23 cellular contexts compared by ENCODE assay signal in the genomic region with DNA sequence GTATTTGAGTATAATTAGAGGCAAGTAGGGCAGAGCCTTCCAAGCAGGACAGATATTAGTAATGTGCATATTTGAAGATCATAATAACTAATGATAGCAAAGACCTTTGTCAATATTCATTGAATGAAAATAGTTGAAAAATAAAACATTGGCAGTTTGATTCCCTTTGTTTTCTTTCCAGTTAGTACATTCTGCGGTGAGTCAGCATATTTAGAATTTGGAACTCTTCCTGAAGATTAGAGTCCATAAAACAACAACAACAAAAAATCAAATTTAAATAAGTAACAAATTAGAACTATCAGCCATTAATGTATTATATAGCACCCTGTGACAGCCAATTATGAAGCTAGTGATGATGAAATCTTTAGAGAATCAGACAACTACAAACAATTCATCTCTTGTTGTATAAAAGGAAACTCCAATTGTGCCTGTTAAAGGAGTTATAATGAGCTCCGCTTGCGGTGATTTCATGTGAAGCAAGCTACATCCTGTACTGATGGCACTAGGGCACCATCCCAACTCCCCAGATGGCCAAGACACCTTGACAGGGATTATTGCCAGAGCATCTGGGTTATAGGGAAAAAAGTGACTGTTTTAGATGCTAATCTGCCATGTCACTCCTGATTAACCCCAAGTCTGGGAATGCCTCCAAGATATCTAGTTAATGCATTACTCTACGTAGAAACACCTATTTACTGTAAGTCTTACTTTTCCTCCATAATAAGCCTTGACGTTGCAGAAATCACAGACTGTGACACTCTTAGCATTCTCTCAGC. TPM values are rescaled to one million over a fixed set of nuclear protein-coding genes. Genes with fewer than 3 reads are reported as not detected.
DNase-seq lines count a peak whose midpoint lies in the region; ATAC-seq and TF ChIP-seq lines count a peak whose summit lies in the region.
"Had no signal": no experiment of that assay in that cellular context is flagged by ENCODE, and none has a peak within 500 bp of the region (broad histone marks: within the 10 kb centered on the region; RNA-seq: fewer than 3 reads in every experiment).

No MANE protein-coding gene starts in this region.

- no peak for ATAC-seq in HG02798 (IDR thresholded peaks at IDR 0.05; ENCODE audit: poor library complexity, unreplicated experiment)
- no peak for ATAC-seq in activated CD4-positive, CD25-positive, alpha-beta regulatory T cell treated with anti-CD3 and anti-CD28 coated beads, Interleukin-2, amount 50 U/mL, for 24 hours
- ATAC-seq: Panc1 had no signal

- in situ Hi-C loops in astrocyte of the spinal cord (cut with HindIII; ENCODE audit: low sequenced_read_pairs): no loop called here

- H3K36me3 ChIP-seq in MG63: no peaks in the 10 kb centered on the region
- H3K36me3 ChIP-seq: brain microvascular endothelial cell had no signal

- H3K4me3 ChIP-seq in MG63 (no peak overlapping the region), astrocyte of the spinal cord (ENCODE audit: low read depth, low read length) (no peak overlapping the region)

- no peaks in the 10 kb centered on the region for H3K9me3 ChIP-seq in MG63

- peak; percentile 68 for DNase-seq in D341Med (ENCODE audit: low spot score)
- DNase-seq in MG63: peak; percentile 43
- peak; percentile 65 for DNase-seq in astrocyte of the spinal cord (ENCODE audit: low read depth, low spot score)
- peak; percentile 83 for DNase-seq in kidney tubule cell (ENCODE audit: low spot score)
- DNase-seq in retina: no peak
- DNase-seq in SHP77 treated with DMSO at 0.1 percent for 48 hours (lab: John Stamatoyannopoulos, UW): no peak
- DNase-seq: ACHN; activated CD8-positive, alpha-beta memory T cell treated with anti-CD3 and anti-CD28 coated beads for 24 hours; activated naive CD4-positive, alpha-beta T cell treated with anti-CD3 and anti-CD28 coated beads, Interleukin-2, amount 10 ng/mL, durations not matched to agents 7 days and 5 days; activated T-cell treated with anti-CD3 and anti-CD28 coated beads, Interleukin-2, amount 50 U/mL, for 48 hours; brain microvascular endothelial cell; foreskin melanocyte; GF-D8; HFFc6; Kasumi-1; NCI-H1417 treated with DMSO at 0.1 percent for 48 hours; NCI-H774; stimulated activated CD4-positive, alpha-beta T cell treated with anti-CD3 and anti-CD28 coated beads, Interleukin-12 subunit alpha, Interleukin-12 subunit beta, amount 100 ng/mL, for 4 hours; T-helper 9 cell had no signal

- no peak for TF ChIP-seq CTCF in astrocyte of the spinal cord (IDR thresholded peaks at IDR 0.05; ENCODE audit: low read depth, low read length)

- peaks cover 14% of the 10 kb centered on the region for H3K27me3 ChIP-seq in MG63
- H3K27me3 ChIP-seq: brain microvascular endothelial cell had no signal

RNA-seq across cellular contexts. Expression of a gene that starts 6.8 kb away (rescaled TPM):
- not detected in 2 replicates for total RNA-seq in MG63 (2014; rRNA removed; shearing (Covaris generic); ENCODE audit: low replicate concordance)
- total RNA-seq: HFFc6, progenitor cell of endocrine pancreas had no signal

RNA-seq across cellular contexts. Expression of a gene that starts 24.6 kb away (rescaled TPM):
- total RNA-seq in MG63 (2014; rRNA removed; shearing (Covaris generic); ENCODE audit: low replicate concordance): not detected in 2 replicates
- total RNA-seq: HFFc6, progenitor cell of endocrine pancreas had no signal

RNA-seq across cellular contexts. Expression of a gene that starts 30.5 kb away (rescaled TPM):
- total RNA-seq in MG63 (2014; rRNA removed; shearing (Covaris generic); ENCODE audit: low replicate concordance): not detected in 2 replicates
- total RNA-seq: HFFc6, progenitor cell of endocrine pancreas had no signal

RNA-seq across cellular contexts. Expression of a gene that starts 47.8 kb away (rescaled TPM):
- not detected in 2 replicates for total RNA-seq in MG63 (2014; rRNA removed; shearing (Covaris generic); ENCODE audit: low replicate concordance)
- total RNA-seq: HFFc6, progenitor cell of endocrine pancreas had no signal

Comparison
In these comparisons a context has a peak if more than half of its experiments do, and no peak if none do; other contexts are left out.
1. DNase-seq: peak in D341Med (single experiment), MG63 (single experiment), astrocyte of the spinal cord (single experiment) and kidney tubule cell (single experiment); none in retina (single experiment) and SHP77 treated with DMSO at 0.1 percent for 48 hours (single experiment).